1 cellular context compared by ENCODE assay signal in the genomic region with DNA sequence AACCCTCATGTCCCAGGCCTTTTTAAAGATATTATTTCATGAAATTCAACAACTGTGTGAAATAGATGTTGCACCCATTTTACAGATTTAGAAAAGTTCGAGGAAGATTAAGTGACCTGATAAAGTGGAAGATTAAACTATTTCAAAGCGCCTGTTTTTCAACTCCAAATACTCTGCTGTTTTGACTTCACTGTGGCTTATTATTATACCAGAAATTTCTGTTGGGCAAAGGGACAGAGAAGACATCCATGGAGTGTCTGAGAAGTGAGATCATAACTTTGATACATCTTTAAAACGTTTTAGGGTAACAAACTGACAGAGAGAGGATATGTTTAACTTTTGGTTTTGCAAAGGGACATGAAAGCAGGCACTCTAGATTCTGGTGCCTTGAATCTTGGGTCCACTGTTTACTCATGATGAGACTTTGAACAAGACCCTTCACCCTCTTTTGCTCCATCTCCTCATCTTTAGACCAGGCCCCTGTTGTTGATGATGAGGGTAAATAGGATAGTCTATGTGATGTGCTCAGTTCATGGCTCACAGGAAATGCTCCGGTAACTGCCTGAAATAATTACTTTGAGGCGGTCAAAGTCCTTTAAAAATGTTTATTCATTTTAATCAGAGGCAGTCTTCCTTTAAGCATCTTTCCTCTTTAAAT.
TF ChIP-seq lines count a peak whose summit lies in the region.

No MANE protein-coding gene starts in this region.

TF ChIP-seq in HepG2, 621 proteins besides CTCF, POLR2A, EP300 and RAD21 (continued from another document and continues in another):
- TF ChIP-seq, protein P1, sequence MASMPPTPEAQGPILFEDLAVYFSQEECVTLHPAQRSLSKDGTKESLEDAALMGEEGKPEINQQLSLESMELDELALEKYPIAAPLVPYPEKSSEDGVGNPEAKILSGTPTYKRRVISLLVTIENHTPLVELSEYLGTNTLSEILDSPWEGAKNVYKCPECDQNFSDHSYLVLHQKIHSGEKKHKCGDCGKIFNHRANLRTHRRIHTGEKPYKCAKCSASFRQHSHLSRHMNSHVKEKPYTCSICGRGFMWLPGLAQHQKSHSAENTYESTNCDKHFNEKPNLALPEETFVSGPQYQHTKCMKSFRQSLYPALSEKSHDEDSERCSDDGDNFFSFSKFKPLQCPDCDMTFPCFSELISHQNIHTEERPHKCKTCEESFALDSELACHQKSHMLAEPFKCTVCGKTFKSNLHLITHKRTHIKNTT (CRISPR knock-in tag; IDR thresholded peaks at IDR 0.05): no peak
- TF ChIP-seq ZNF292 (CRISPR knock-in tag; IDR thresholded peaks at IDR 0.05; ENCODE audit: borderline replicate concordance, low read depth) (0 out of 2 replicates have a peak, but pooled peaks have one; percentile 32), ZNF484 (CRISPR knock-in tag; IDR thresholded peaks at IDR 0.05; ENCODE audit: borderline replicate concordance, low read depth) (no peak), HNF4A (CRISPR knock-in tag; IDR thresholded peaks at IDR 0.05) (peak; percentile 85), ZNF44 (CRISPR knock-in tag; IDR thresholded peaks at IDR 0.05) (no peak), HOXA5 (CRISPR knock-in tag; IDR thresholded peaks at IDR 0.05) (no peak), NONO (IDR thresholded peaks at IDR 0.05) (no peak), NONO (CRISPR knock-in tag; conservative IDR thresholded peaks at IDR 0.05) (0 out of 2 replicates have a peak, but pooled peaks have one; percentile 31), ZNF546 (CRISPR knock-in tag; conservative IDR thresholded peaks at IDR 0.05) (no peak), ZNF101 (CRISPR knock-in tag; IDR thresholded peaks at IDR 0.05; ENCODE audit: borderline replicate concordance, low read depth) (no peak), GABPA (IDR thresholded peaks at IDR 0.05; ENCODE audit: low read depth, low read length) (no peak), GABPA (CRISPR knock-in tag; IDR thresholded peaks at IDR 0.05; ENCODE audit: low read depth) (no peak; the same call in 1 of the 2 replicates), PAX8 (CRISPR knock-in tag; IDR thresholded peaks at IDR 0.05; ENCODE audit: borderline replicate concordance) (no peak), POLR2AphosphoS5 (IDR thresholded peaks at IDR 0.05; ENCODE audit: low read depth, low read length) (no peak), ZFP62 (CRISPR knock-in tag; IDR thresholded peaks at IDR 0.05) (no peak), ATRX (CRISPR knock-in tag; IDR thresholded peaks at IDR 0.05; ENCODE audit: borderline replicate concordance) (no peak), SUZ12 (IDR thresholded peaks at IDR 0.05; ENCODE audit: low read depth, low read length) (no peak), ZNF614 (CRISPR knock-in tag; IDR thresholded peaks at IDR 0.05; ENCODE audit: borderline replicate concordance) (no peak), ZSCAN9 (CRISPR knock-in tag; IDR thresholded peaks at IDR 0.05; ENCODE audit: borderline replicate concordance) (no peak), BRCA1 (CRISPR knock-in tag; IDR thresholded peaks at IDR 0.05) (no peak), MBNL3 (CRISPR knock-in tag; conservative IDR thresholded peaks at IDR 0.05) (no peak), ZNF383 (CRISPR knock-in tag; IDR thresholded peaks at IDR 0.05; ENCODE audit: borderline replicate concordance) (no peak), ZNF354B (CRISPR knock-in tag; IDR thresholded peaks at IDR 0.05) (no peak), GATAD2A (CRISPR knock-in tag; IDR thresholded peaks at IDR 0.05) (peak; percentile 33; the same call in 1 of the 2 replicates), ZNF672 (CRISPR knock-in tag; IDR thresholded peaks at IDR 0.05) (no peak), SRSF1 (optimal IDR thresholded peaks at IDR 0.05; ENCODE audit: low read depth, low read length) (no peak), NFRKB (IDR thresholded peaks at IDR 0.05) (no peak), PHF8 (CRISPR knock-in tag; IDR thresholded peaks at IDR 0.05) (no peak), TSC22D2 (CRISPR knock-in tag; IDR thresholded peaks at IDR 0.05; ENCODE audit: borderline replicate concordance) (no peak), ZNF569 (CRISPR knock-in tag; IDR thresholded peaks at IDR 0.05; ENCODE audit: borderline replicate concordance) (no peak), BRD4 (CRISPR knock-in tag; IDR thresholded peaks at IDR 0.05) (no peak), SP140L (CRISPR knock-in tag; IDR thresholded peaks at IDR 0.05; ENCODE audit: borderline replicate concordance) (no peak), ZNF552 (CRISPR knock-in tag; IDR thresholded peaks at IDR 0.05; ENCODE audit: borderline replicate concordance) (no peak), ZNF780A (CRISPR knock-in tag; IDR thresholded peaks at IDR 0.05) (no peak), KLF16 (CRISPR knock-in tag; IDR thresholded peaks at IDR 0.05) (no peak), ZMYM2 (CRISPR knock-in tag; IDR thresholded peaks at IDR 0.05) (no peak), FOXK1 (CRISPR knock-in tag; IDR thresholded peaks at IDR 0.05; ENCODE audit: borderline replicate concordance, low read depth) (peak; percentile 38; the same call in 1 of the 2 replicates), DMAP1 (CRISPR knock-in tag; IDR thresholded peaks at IDR 0.05) (no peak), ZNF629 (CRISPR knock-in tag; conservative IDR thresholded peaks at IDR 0.05) (peak; percentile 85), EEA1 (CRISPR knock-in tag; IDR thresholded peaks at IDR 0.05; ENCODE audit: borderline replicate concordance) (no peak), GTF2F1 (IDR thresholded peaks at IDR 0.05; ENCODE audit: low read length) (no peak), ZNF605 (CRISPR knock-in tag; IDR thresholded peaks at IDR 0.05) (no peak), ZNF234 (CRISPR knock-in tag; conservative IDR thresholded peaks at IDR 0.05) (no peak), ZBTB21 (CRISPR knock-in tag; IDR thresholded peaks at IDR 0.05) (no peak), ZNF547 (CRISPR knock-in tag; IDR thresholded peaks at IDR 0.05) (no peak), PTBP1 (IDR thresholded peaks at IDR 0.05; ENCODE audit: low read depth, low read length, poor library complexity, severe bottlenecking) (no peak), ZNF225 (CRISPR knock-in tag; IDR thresholded peaks at IDR 0.05) (no peak), ZNF776 (CRISPR knock-in tag; IDR thresholded peaks at IDR 0.05) (no peak), ZSCAN25 (CRISPR knock-in tag; IDR thresholded peaks at IDR 0.05) (no peak), ZNF460 (CRISPR knock-in tag; IDR thresholded peaks at IDR 0.05; ENCODE audit: borderline replicate concordance) (no peak), ISL2 (CRISPR knock-in tag; IDR thresholded peaks at IDR 0.05) (peak; percentile 76; the same call in 1 of the 2 replicates), ZIK1 (CRISPR knock-in tag; IDR thresholded peaks at IDR 0.05; ENCODE audit: borderline replicate concordance, low read depth) (no peak), ZNF558 (CRISPR knock-in tag; IDR thresholded peaks at IDR 0.05; ENCODE audit: borderline replicate concordance) (no peak)
- TF ChIP-seq, protein P2, sequence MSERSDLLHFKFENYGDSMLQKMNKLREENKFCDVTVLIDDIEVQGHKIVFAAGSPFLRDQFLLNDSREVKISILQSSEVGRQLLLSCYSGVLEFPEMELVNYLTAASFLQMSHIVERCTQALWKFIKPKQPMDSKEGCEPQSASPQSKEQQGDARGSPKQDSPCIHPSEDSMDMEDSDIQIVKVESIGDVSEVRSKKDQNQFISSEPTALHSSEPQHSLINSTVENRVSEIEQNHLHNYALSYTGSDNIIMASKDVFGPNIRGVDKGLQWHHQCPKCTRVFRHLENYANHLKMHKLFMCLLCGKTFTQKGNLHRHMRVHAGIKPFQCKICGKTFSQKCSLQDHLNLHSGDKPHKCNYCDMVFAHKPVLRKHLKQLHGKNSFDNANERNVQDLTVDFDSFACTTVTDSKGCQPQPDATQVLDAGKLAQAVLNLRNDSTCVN (CRISPR knock-in tag; IDR thresholded peaks at IDR 0.05; ENCODE audit: borderline replicate concordance): no peak
- TF ChIP-seq, protein P3, sequence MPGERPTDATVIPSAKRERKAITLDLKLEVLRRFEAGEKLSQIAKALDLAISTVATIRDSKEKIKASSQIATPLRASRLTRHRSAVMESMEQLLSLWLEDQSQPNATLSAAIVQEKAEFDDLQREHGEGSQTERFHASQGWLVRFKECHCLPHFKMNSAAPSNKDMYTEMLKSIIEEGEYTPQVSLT (CRISPR knock-in tag; IDR thresholded peaks at IDR 0.05; ENCODE audit: borderline replicate concordance, low read depth): no peak
- TF ChIP-seq, protein P4, sequence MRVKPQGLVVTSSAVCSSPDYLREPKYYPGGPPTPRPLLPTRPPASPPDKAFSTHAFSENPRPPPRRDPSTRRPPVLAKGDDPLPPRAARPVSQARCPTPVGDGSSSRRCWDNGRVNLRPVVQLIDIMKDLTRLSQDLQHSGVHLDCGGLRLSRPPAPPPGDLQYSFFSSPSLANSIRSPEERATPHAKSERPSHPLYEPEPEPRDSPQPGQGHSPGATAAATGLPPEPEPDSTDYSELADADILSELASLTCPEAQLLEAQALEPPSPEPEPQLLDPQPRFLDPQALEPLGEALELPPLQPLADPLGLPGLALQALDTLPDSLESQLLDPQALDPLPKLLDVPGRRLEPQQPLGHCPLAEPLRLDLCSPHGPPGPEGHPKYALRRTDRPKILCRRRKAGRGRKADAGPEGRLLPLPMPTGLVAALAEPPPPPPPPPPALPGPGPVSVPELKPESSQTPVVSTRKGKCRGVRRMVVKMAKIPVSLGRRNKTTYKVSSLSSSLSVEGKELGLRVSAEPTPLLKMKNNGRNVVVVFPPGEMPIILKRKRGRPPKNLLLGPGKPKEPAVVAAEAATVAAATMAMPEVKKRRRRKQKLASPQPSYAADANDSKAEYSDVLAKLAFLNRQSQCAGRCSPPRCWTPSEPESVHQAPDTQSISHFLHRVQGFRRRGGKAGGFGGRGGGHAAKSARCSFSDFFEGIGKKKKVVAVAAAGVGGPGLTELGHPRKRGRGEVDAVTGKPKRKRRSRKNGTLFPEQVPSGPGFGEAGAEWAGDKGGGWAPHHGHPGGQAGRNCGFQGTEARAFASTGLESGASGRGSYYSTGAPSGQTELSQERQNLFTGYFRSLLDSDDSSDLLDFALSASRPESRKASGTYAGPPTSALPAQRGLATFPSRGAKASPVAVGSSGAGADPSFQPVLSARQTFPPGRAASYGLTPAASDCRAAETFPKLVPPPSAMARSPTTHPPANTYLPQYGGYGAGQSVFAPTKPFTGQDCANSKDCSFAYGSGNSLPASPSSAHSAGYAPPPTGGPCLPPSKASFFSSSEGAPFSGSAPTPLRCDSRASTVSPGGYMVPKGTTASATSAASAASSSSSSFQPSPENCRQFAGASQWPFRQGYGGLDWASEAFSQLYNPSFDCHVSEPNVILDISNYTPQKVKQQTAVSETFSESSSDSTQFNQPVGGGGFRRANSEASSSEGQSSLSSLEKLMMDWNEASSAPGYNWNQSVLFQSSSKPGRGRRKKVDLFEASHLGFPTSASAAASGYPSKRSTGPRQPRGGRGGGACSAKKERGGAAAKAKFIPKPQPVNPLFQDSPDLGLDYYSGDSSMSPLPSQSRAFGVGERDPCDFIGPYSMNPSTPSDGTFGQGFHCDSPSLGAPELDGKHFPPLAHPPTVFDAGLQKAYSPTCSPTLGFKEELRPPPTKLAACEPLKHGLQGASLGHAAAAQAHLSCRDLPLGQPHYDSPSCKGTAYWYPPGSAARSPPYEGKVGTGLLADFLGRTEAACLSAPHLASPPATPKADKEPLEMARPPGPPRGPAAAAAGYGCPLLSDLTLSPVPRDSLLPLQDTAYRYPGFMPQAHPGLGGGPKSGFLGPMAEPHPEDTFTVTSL (CRISPR knock-in tag; IDR thresholded peaks at IDR 0.05; ENCODE audit: borderline replicate concordance): peak; percentile 81; the same call in 1 of the 2 replicates
- TF ChIP-seq, protein P5, sequence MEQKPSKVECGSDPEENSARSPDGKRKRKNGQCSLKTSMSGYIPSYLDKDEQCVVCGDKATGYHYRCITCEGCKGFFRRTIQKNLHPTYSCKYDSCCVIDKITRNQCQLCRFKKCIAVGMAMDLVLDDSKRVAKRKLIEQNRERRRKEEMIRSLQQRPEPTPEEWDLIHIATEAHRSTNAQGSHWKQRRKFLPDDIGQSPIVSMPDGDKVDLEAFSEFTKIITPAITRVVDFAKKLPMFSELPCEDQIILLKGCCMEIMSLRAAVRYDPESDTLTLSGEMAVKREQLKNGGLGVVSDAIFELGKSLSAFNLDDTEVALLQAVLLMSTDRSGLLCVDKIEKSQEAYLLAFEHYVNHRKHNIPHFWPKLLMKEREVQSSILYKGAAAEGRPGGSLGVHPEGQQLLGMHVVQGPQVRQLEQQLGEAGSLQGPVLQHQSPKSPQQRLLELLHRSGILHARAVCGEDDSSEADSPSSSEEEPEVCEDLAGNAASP (CRISPR knock-in tag; IDR thresholded peaks at IDR 0.05; ENCODE audit: borderline replicate concordance): no peak; the same call in 1 of the 2 replicates
- TF ChIP-seq, protein P6, sequence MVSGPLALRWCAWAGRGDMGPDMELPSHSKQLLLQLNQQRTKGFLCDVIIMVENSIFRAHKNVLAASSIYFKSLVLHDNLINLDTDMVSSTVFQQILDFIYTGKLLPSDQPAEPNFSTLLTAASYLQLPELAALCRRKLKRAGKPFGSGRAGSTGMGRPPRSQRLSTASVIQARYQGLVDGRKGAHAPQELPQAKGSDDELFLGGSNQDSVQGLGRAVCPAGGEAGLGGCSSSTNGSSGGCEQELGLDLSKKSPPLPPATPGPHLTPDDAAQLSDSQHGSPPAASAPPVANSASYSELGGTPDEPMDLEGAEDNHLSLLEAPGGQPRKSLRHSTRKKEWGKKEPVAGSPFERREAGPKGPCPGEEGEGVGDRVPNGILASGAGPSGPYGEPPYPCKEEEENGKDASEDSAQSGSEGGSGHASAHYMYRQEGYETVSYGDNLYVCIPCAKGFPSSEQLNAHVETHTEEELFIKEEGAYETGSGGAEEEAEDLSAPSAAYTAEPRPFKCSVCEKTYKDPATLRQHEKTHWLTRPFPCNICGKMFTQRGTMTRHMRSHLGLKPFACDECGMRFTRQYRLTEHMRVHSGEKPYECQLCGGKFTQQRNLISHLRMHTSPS (CRISPR knock-in tag; IDR thresholded peaks at IDR 0.05; ENCODE audit: low read depth): no peak
- TF ChIP-seq, protein P7, sequence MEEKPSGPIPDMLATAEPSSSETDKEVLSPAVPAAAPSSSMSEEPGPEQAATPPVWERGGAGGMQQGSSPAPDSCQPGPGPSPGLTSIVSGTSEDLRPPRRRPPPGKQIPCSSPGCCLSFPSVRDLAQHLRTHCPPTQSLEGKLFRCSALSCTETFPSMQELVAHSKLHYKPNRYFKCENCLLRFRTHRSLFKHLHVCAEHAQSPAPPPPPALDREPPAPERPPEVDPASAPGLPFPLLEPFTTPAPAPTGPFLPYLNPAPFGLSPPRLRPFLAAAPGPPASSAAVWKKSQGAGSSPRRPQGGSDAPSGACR (CRISPR knock-in tag; IDR thresholded peaks at IDR 0.05): no peak
